12 cellular contexts compared by ENCODE assay signal in the genomic region with DNA sequence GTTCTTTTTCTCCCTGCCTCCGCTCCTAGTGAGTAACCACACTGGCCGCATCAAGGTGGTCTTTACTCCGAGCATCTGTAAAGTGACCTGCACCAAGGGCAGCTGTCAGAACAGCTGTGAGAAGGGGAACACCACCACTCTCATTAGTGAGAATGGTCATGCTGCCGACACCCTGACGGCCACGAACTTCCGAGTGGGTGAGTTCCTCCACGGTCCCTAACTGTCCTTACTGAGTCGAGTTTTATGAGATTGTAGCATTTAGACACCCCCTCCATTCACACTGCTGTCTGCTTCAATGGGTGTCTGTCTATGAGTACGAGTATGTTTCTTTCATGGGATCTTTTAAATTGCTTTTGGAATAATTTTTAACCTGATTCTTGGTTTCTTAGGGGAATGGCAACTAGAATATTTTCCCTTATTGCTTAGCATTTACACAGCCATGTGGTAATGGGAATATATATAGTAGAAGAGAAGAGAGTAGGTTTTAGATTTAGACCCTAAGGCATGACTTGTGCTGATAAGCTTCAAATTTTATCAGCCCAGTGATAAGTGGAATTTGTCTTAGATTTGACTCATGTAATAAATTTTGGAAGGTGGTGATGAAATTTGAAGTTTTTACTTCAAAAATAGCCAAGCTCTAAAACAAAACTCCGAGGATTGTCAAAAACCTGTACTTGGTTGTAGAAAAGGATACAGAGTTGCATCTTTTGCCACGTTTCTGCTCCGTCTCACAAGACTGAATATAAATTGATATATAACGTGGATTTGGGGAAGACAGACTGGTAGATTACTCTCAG.
A peak's percentile ranks its signal among the peaks of the same experiment; 100 is the strongest.
DNase-seq lines count a peak whose midpoint lies in the region; ATAC-seq and TF ChIP-seq lines count a peak whose summit lies in the region.
"Had no signal": no experiment of that assay in that cellular context is flagged by ENCODE, and none has a peak within 500 bp of the region (broad histone marks: within the 10 kb centered on the region; RNA-seq: fewer than 3 reads in every experiment).

No MANE protein-coding gene starts in this region.

- no peak for TF ChIP-seq CTCF in esophagus muscularis mucosa (IDR thresholded peaks at IDR 0.05)

- WGBS in esophagus muscularis mucosa: 23% methylated on average over 14 of the region's 14 CpGs
- 4 to 6% methylated on average over 14 of the region's 14 CpGs for WGBS in aorta, 2 donors

- H3K9me3 ChIP-seq in esophagus muscularis mucosa (no peaks in the 10 kb centered on the region), aorta (ENCODE audit: control insufficient read depth, low read length) (no peaks in the 10 kb centered on the region)

- no peaks in the 10 kb centered on the region for H3K36me3 ChIP-seq in esophagus muscularis mucosa
- no peaks in the 10 kb centered on the region for H3K36me3 ChIP-seq in aorta (ENCODE audit: control insufficient read depth in 1 of 2, insufficient read depth in 2 of 2, low read length in 1 of 2)

- DNase-seq in NCI-H2227 (lab: John Stamatoyannopoulos, UW; ENCODE audit: unreplicated experiment) (peak; percentile 11), NCI-H2227 treated with DMSO at 0.1 percent for 48 hours (lab: John Stamatoyannopoulos, UW) (no peak), esophagus muscularis mucosa (ENCODE audit: extremely low spot score) (no peak), myocyte (ENCODE audit: low read depth) (peak; percentile 73), aorta (no peak), DMS153 treated with DMSO at 0.1 percent for 48 hours (lab: John Stamatoyannopoulos, UW; ENCODE audit: unreplicated experiment) (no peak), islet precursor cell (no peak), DMS114 treated with DMSO at 0.1 percent for 48 hours (lab: John Stamatoyannopoulos, UW; ENCODE audit: unreplicated experiment) (no peak)
- DNase-seq: activated CD8-positive, alpha-beta memory T cell treated with anti-CD3 and anti-CD28 coated beads, Interleukin-2, amount 10 ng/mL, durations not matched to agents 7 days and 5 days; effector memory CD4-positive, alpha-beta T cell; KG1; naive thymus-derived CD4-positive, alpha-beta T cell had no signal

- intact Hi-C loops in esophagus muscularis mucosa (cut with DNase I): loop anchor here (5.0 kb wide), 2 partner anchors 98 to 142 kb away; no protein-coding TSS in a partner anchor
- intact Hi-C loops in aorta (cut with DNase I): loop anchor here (2.0 to 10.0 kb wide), 8 partner anchors 22 to 230 kb away; no protein-coding TSS in a partner anchor

- TF ChIP-seq POLR2A in esophagus muscularis mucosa (IDR thresholded peaks at IDR 0.05; ENCODE audit: low read depth): no peak

- H3K27me3 ChIP-seq in esophagus muscularis mucosa (no peaks in the 10 kb centered on the region), aorta (ENCODE audit: control insufficient read depth in 1 of 2, insufficient read depth in 2 of 2, low read length in 1 of 2) (no peaks in the 10 kb centered on the region)

- H3K4me3 ChIP-seq in esophagus muscularis mucosa: peak overlapping the region; percentile 54 to 72 (median 62)
- H3K4me3 ChIP-seq in aorta (ENCODE audit: low read length in 2 of 2): peak overlapping the region; percentile 91 to 97

- ATAC-seq in aorta (ENCODE audit: low FRiP score): peak; percentile 72
- ATAC-seq: activated CD8-positive, alpha-beta memory T cell treated with anti-CD3 and anti-CD28 coated beads, Interleukin-2, amount 10 ng/mL, durations not matched to agents 7 days and 5 days; naive thymus-derived CD4-positive, alpha-beta T cell had no signal

- H3K4me1 ChIP-seq in esophagus muscularis mucosa (peaks cover 45 to 76% (median 72%) of the 10 kb centered on the region in 4 donors), aorta (ENCODE audit: control insufficient read depth in 1 of 2, insufficient read depth in 2 of 2, low read length in 2 of 2) (peaks cover 20 to 24% of the 10 kb centered on the region in 2 donors)

- no peak for TF ChIP-seq EP300 in esophagus muscularis mucosa (IDR thresholded peaks at IDR 0.05)

- peak overlapping the region; percentile 85 to 91 (median 90) for H3K27ac ChIP-seq in esophagus muscularis mucosa (replicated peaks in 1 of 4)
- H3K27ac ChIP-seq in aorta (ENCODE audit: low read depth in 1 of 2, low read length in 2 of 2): peak overlapping the region; percentile 68 to 100

Comparison
In these comparisons a context has a peak if more than half of its experiments do, and no peak if none do; other contexts are left out.
1. DNase-seq: peak in NCI-H2227 (single experiment) and myocyte (single experiment); none in NCI-H2227 treated with DMSO at 0.1 percent for 48 hours (single experiment), esophagus muscularis mucosa (single experiment), aorta (0 of 2), DMS153 treated with DMSO at 0.1 percent for 48 hours (single experiment), islet precursor cell (single experiment) and DMS114 treated with DMSO at 0.1 percent for 48 hours (single experiment).